ENCODE assay signal across 23 cellular contexts in the genomic region with DNA sequence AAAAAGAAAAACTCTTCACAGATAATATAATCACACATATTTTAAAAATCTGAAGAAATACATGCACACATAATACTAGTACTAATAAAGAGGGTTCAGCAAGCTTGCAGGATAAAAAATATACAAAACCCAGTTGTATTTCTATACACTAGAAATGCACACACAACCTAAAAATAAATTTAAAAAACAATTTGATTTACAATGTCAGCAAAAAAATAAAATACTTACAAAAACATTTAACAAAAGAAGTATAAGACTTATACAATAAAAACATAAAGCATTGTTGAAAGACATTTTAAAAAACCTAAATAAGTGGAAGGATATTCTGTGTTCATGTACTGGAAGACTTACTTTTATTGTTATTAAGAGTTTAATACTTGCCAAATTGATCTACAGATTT.
"Had no signal": no experiment of that assay in that cellular context is flagged by ENCODE, and none has a peak within 500 bp of the region (broad histone marks: within the 10 kb centered on the region; RNA-seq: fewer than 3 reads in every experiment).

No MANE protein-coding gene starts in this region.

- H3K4me1 ChIP-seq: left lung, lower lobe of right lung, right atrium auricular region, spleen, suprapubic skin, tibial artery, upper lobe of right lung had no signal

- H2AFZ ChIP-seq: hepatocyte had no signal

- H3K9me3 ChIP-seq: left lung, ovary, suprapubic skin, thoracic aorta, upper lobe of right lung had no signal

- ATAC-seq: left colon; left lung; lower lobe of right lung; natural killer cell treated with Interleukin-12 subunit alpha and Interleukin-12 subunit beta and Interleukin-15 and Interleukin-18, amount 100 ng/mL, for 72 hours; sciatic nerve; stimulated activated effector memory CD8-positive, alpha-beta T cell treated with anti-CD3 and anti-CD28 coated beads, Interleukin-12 subunit alpha, Interleukin-12 subunit beta, amount 100 ng/mL, for 72 hours; upper lobe of right lung had no signal

- H3K4me2 ChIP-seq: hepatocyte had no signal

- H3K4me3 ChIP-seq: hepatocyte, left lung, lower lobe of right lung, ovary, right atrium auricular region, skin epidermis, spleen, suprapubic skin, thoracic aorta, tibial artery, upper lobe of right lung had no signal

- H3K27ac ChIP-seq: hepatocyte, left lung, lower lobe of right lung, ovary, right atrium auricular region, skin epidermis, spleen, suprapubic skin, thoracic aorta, tibial artery, upper lobe of right lung had no signal

- H3K36me3 ChIP-seq: left lung, lower lobe of right lung, ovary, right atrium auricular region, spleen, suprapubic skin, thoracic aorta, tibial artery, upper lobe of right lung had no signal

- H3K27me3 ChIP-seq: hepatocyte, left lung, ovary, right atrium auricular region, spleen, suprapubic skin, tibial artery, upper lobe of right lung had no signal

- DNase-seq: left colon; left lung; lower lobe of right lung; mammary epithelial cell; mesendoderm; naive B cell; ovary; spleen; stimulated activated CD4-positive, alpha-beta T cell treated with anti-CD3 and anti-CD28 coated beads, Interleukin-4, amount 100 ng/mL, for 24 hours; stimulated activated naive CD4-positive, alpha-beta T cell; tibial artery; trophoblast cell; upper lobe of right lung had no signal

- FAIRE-seq: keratinocyte, urothelium cell line had no signal
